Comparison of ENCODE assay signal across 8 cellular contexts in genomic region chr4:17810260-17811077, GRCh38. TPM values are rescaled to one million over a fixed set of nuclear protein-coding genes. Genes with fewer than 3 reads are reported as not detected.
A peak's percentile ranks its signal among the peaks of the same experiment; 100 is the strongest.
DNase-seq lines count a peak whose midpoint lies in the region; ATAC-seq and TF ChIP-seq lines count a peak whose summit lies in the region.

Gene DCAF16, minus strand, starts transcription at chr4:17810757. Its CDS starts 6,616 bp downstream, at chr4:17804141.
Gene NCAPG, plus strand, starts transcription at chr4:17810979. Its CDS starts 99 bp downstream, at chr4:17811078.

- peaks cover 51% of the 10 kb centered on the region for H3K4me1 ChIP-seq in suprapubic skin

- peaks cover 3% of the 10 kb centered on the region for H3K36me3 Mint-ChIP-seq in activated naive CD4-positive, alpha-beta T cell treated with anti-CD3 and anti-CD28 coated beads, Interleukin-2, amount 50 U/mL, for 24 hours

- TF ChIP-seq EP300 in suprapubic skin (IDR thresholded peaks at IDR 0.05) = no peak

- peak within 1 kb of the TSS; percentile 77 for H3K4me3 ChIP-seq in GM06990 (replicated peaks; ENCODE audit: low read depth, low read length)
- H3K4me3 ChIP-seq in suprapubic skin = peak within 1 kb of the TSS; percentile 91

- WGBS in suprapubic skin = under 1% methylated on average over 52 of the region's 69 CpGs

- DNase-seq in GM06990 (ENCODE audit: extremely low read depth, insufficient read length) (peak; percentile 98), NCI-H1092 (lab: John Stamatoyannopoulos, UW) (peak; percentile 99), germinal center (ENCODE audit: low spot score) (peak; percentile 96), non-pigmented ciliary epithelial cell (ENCODE audit: low read depth) (peak; percentile 93), suprapubic skin (ENCODE audit: low spot score in 2 of 2) (peak; percentile 99 to 100)

- H3K27me3 Mint-ChIP-seq in activated naive CD4-positive, alpha-beta T cell treated with anti-CD3 and anti-CD28 coated beads, Interleukin-2, amount 50 U/mL, for 24 hours = no peaks in the 10 kb centered on the region

- TF ChIP-seq CTCF in GM06990 (IDR thresholded peaks at IDR 0.05; ENCODE audit: insufficient read depth, low read length, poor library complexity, severe bottlenecking) (no peak), suprapubic skin (IDR thresholded peaks at IDR 0.05) (no peak)

- H3K27me3 ChIP-seq in GM06990 (replicated peaks; ENCODE audit: control insufficient read depth, insufficient read depth, low read length) (no peaks in the 10 kb centered on the region), suprapubic skin (no peaks in the 10 kb centered on the region)

- H3K9me3 ChIP-seq in suprapubic skin = no peaks in the 10 kb centered on the region

- TF ChIP-seq POLR2A in suprapubic skin (IDR thresholded peaks at IDR 0.05) = peak; percentile 76 to 86

- H3K27ac ChIP-seq in suprapubic skin = peak within 1 kb of the TSS; percentile 94

- H3K36me3 ChIP-seq in GM06990 (ENCODE audit: control insufficient read depth, insufficient read depth, low read length) (no peaks in the 10 kb centered on the region; the same call in 1 of the 2 replicates), suprapubic skin (no peaks in the 10 kb centered on the region)

- H3K27ac Mint-ChIP-seq in activated naive CD4-positive, alpha-beta T cell treated with anti-CD3 and anti-CD28 coated beads, Interleukin-2, amount 50 U/mL, for 24 hours = peak within 1 kb of the TSS; percentile 99

- no peaks in the 10 kb centered on the region for H3K9me3 Mint-ChIP-seq in activated naive CD4-positive, alpha-beta T cell treated with anti-CD3 and anti-CD28 coated beads, Interleukin-2, amount 50 U/mL, for 24 hours

- H3K4me1 Mint-ChIP-seq in activated naive CD4-positive, alpha-beta T cell treated with anti-CD3 and anti-CD28 coated beads, Interleukin-2, amount 50 U/mL, for 24 hours = peaks cover 38% of the 10 kb centered on the region

- peak within 1 kb of the TSS; percentile 97 for H3K4me3 Mint-ChIP-seq in activated naive CD4-positive, alpha-beta T cell treated with anti-CD3 and anti-CD28 coated beads, Interleukin-2, amount 50 U/mL, for 24 hours

- peak; percentile 89 for ATAC-seq in HG02588 (IDR thresholded peaks at IDR 0.05; ENCODE audit: unreplicated experiment)
- peak; percentile 92 for ATAC-seq in SK-N-SH treated with all-trans-retinoic acid at 6 μM for 48 hours

TF ChIP-seq in SK-N-SH treated with all-trans-retinoic acid at 6 μM for 48 hours, 23 proteins besides CTCF, POLR2A, EP300 and RAD21:
- TF ChIP-seq TCF4 (CRISPR knock-in tag; IDR thresholded peaks at IDR 0.05; ENCODE audit: borderline replicate concordance) = no peak
- no peak for TF ChIP-seq TOX (CRISPR knock-in tag; IDR thresholded peaks at IDR 0.05; ENCODE audit: borderline replicate concordance)
- TF ChIP-seq ZNF565 (CRISPR knock-in tag; conservative IDR thresholded peaks at IDR 0.05; ENCODE audit: low read depth) = no peak
- TF ChIP-seq CSDC2 (CRISPR knock-in tag; IDR thresholded peaks at IDR 0.05) = no peak

RNA-seq across cellular contexts. Expression of gene DCAF16, which starts in this region (rescaled TPM):
- 10 to 100 TPM; 31.5 to 45.1 (median 33.9) TPM for total RNA-seq in suprapubic skin

RNA-seq across cellular contexts. Expression of gene NCAPG, which starts in this region (rescaled TPM):
- total RNA-seq in suprapubic skin = 10 to 100 TPM in 1 of 4 donors, 1 to 10 TPM in 3; 1.6 to 10.7 (median 4.2) TPM

Comparison
In these comparisons a context has a peak if more than half of its experiments do, and no peak if none do; other contexts are left out.
1. Peak in every context shown above with its lines: DNase-seq, ATAC-seq, H3K4me3 ChIP-seq and H3K27ac ChIP-seq.